ENCODE assay signal across 18 cellular contexts in genomic region chr22:38481162-38481870, GRCh38. TPM values are rescaled to one million over a fixed set of nuclear protein-coding genes. Genes with fewer than 3 reads are reported as not detected.
DNase-seq lines count a peak whose midpoint lies in the region; ATAC-seq and TF ChIP-seq lines count a peak whose summit lies in the region.
"Had no signal": no experiment of that assay in that cellular context is flagged by ENCODE, and none has a peak within 500 bp of the region (broad histone marks: within the 10 kb centered on the region; RNA-seq: fewer than 3 reads in every experiment).

No MANE protein-coding gene starts in this region.

- intact Hi-C loops in activated CD8-positive, alpha-beta T cell treated with anti-CD3 and anti-CD28 coated beads for 36 hours (cut with micrococcal nuclease): no loop called here

- no peaks in the 10 kb centered on the region for H3K27me3 Mint-ChIP-seq in activated CD8-positive, alpha-beta T cell treated with anti-CD3 and anti-CD28 coated beads for 36 hours
- no peaks in the 10 kb centered on the region for H3K27me3 Mint-ChIP-seq in activated CD8-positive, alpha-beta T cell treated with anti-CD3 and anti-CD28 coated beads, Interleukin-2, amount 10 ng/mL, durations not matched to agents 7 days and 5 days (ENCODE audit: low read depth)
- peaks cover 1% of the 10 kb centered on the region for H3K27me3 Mint-ChIP-seq in endothelial cell (ENCODE audit: unreplicated experiment)

- no peak for DNase-seq in activated CD8-positive, alpha-beta T cell treated with anti-CD3 and anti-CD28 coated beads for 36 hours
- DNase-seq in activated CD8-positive, alpha-beta T cell treated with anti-CD3 and anti-CD28 coated beads, Interleukin-2, amount 10 ng/mL, durations not matched to agents 7 days and 5 days: no peak
- peak; percentile 34 for DNase-seq in OCI-M1 (lab: John Stamatoyannopoulos, UW)
- DNase-seq in endothelial cell (ENCODE audit: low spot score): no peak
- no peak for DNase-seq in osteoblast (ENCODE audit: insufficient read length, low spot score, missing footprints)
- no peak for DNase-seq in Ammon's horn (ENCODE audit: low spot score)
- DNase-seq: ACHN; activated CD4-positive, CD25-positive, alpha-beta regulatory T cell; activated effector memory CD4-positive, alpha-beta T cell treated with anti-CD3 and anti-CD28 coated beads, Interleukin-2, amount 50 U/mL, for 16 hours; DMS 273 treated with DMSO at 0.1 percent for 48 hours; KBM-7; NCI-H1417 treated with DMSO at 0.1 percent for 48 hours; nucleus accumbens had no signal

- no peak for TF ChIP-seq CTCF in activated CD8-positive, alpha-beta T cell treated with anti-CD3 and anti-CD28 coated beads for 36 hours (IDR thresholded peaks at IDR 0.05)
- TF ChIP-seq CTCF in endothelial cell (IDR thresholded peaks at IDR 0.05; ENCODE audit: unreplicated experiment) (no peak), osteoblast (IDR thresholded peaks at IDR 0.05; ENCODE audit: extremely low read depth, low read depth, low read length) (no peak)

- H3K4me1 Mint-ChIP-seq in activated CD8-positive, alpha-beta T cell treated with anti-CD3 and anti-CD28 coated beads for 36 hours (ENCODE audit: low read depth): peaks cover 28% of the 10 kb centered on the region
- H3K4me1 Mint-ChIP-seq in activated CD8-positive, alpha-beta T cell treated with anti-CD3 and anti-CD28 coated beads, Interleukin-2, amount 10 ng/mL, durations not matched to agents 7 days and 5 days (ENCODE audit: low read depth): peaks cover 9% of the 10 kb centered on the region
- no peaks in the 10 kb centered on the region for H3K4me1 Mint-ChIP-seq in endothelial cell (ENCODE audit: unreplicated experiment)

- H4K20me1 ChIP-seq in osteoblast (ENCODE audit: insufficient read depth, low read length): peaks cover 13% of the 10 kb centered on the region

- H3K36me3 Mint-ChIP-seq in activated CD8-positive, alpha-beta T cell treated with anti-CD3 and anti-CD28 coated beads for 36 hours (ENCODE audit: low read depth): peaks cover 48% of the 10 kb centered on the region
- H3K36me3 Mint-ChIP-seq in activated CD8-positive, alpha-beta T cell treated with anti-CD3 and anti-CD28 coated beads, Interleukin-2, amount 10 ng/mL, durations not matched to agents 7 days and 5 days (ENCODE audit: low read depth): peaks cover 61% of the 10 kb centered on the region
- H3K36me3 Mint-ChIP-seq in endothelial cell (ENCODE audit: low read depth, unreplicated experiment): peaks cover 35% of the 10 kb centered on the region

- no peak overlapping the region for H3K4me2 ChIP-seq in osteoblast (ENCODE audit: insufficient read depth, low read length)

- H3K4me1 ChIP-seq in osteoblast (ENCODE audit: insufficient read depth, low read length): no peaks in the 10 kb centered on the region

- peak overlapping the region; percentile 21 for H3K27ac ChIP-seq in osteoblast (ENCODE audit: low read depth, low read length)
- H3K27ac ChIP-seq: epithelial cell of prostate had no signal

- H3K4me3 Mint-ChIP-seq in activated CD8-positive, alpha-beta T cell treated with anti-CD3 and anti-CD28 coated beads for 36 hours: no peak overlapping the region
- no peak overlapping the region for H3K4me3 Mint-ChIP-seq in activated CD8-positive, alpha-beta T cell treated with anti-CD3 and anti-CD28 coated beads, Interleukin-2, amount 10 ng/mL, durations not matched to agents 7 days and 5 days
- H3K4me3 Mint-ChIP-seq in endothelial cell (ENCODE audit: unreplicated experiment): no peak overlapping the region

- CTCF ChIA-PET in activated CD8-positive, alpha-beta T cell treated with anti-CD3 and anti-CD28 coated beads for 36 hours (lab: Charles Lee): interaction anchor here (0.9 to 1.3 kb wide), 2 partner anchors 17 to 19 kb away, joined by 3 read pairs; no protein-coding TSS in a partner anchor
- CTCF ChIA-PET in activated CD8-positive, alpha-beta T cell treated with anti-CD3 and anti-CD28 coated beads, Interleukin-2, amount 10 ng/mL, durations not matched to agents 7 days and 5 days (lab: Charles Lee): interaction anchor here (1.2 kb wide), 1 partner anchor 14 kb away, joined by 3 read pairs; no protein-coding TSS in a partner anchor

- peak overlapping the region; percentile 11 for H3K27ac Mint-ChIP-seq in activated CD8-positive, alpha-beta T cell treated with anti-CD3 and anti-CD28 coated beads for 36 hours
- H3K27ac Mint-ChIP-seq in activated CD8-positive, alpha-beta T cell treated with anti-CD3 and anti-CD28 coated beads, Interleukin-2, amount 10 ng/mL, durations not matched to agents 7 days and 5 days: no peak overlapping the region
- H3K27ac Mint-ChIP-seq in endothelial cell (ENCODE audit: unreplicated experiment): peak overlapping the region; percentile 26

- no peaks in the 10 kb centered on the region for H3K9me3 ChIP-seq in osteoblast (ENCODE audit: low read depth, low read length)
- H3K9me3 ChIP-seq: heart left ventricle had no signal

- ATAC-seq in activated CD8-positive, alpha-beta T cell treated with anti-CD3 and anti-CD28 coated beads for 36 hours: no peak
- no peak for ATAC-seq in activated CD8-positive, alpha-beta T cell treated with anti-CD3 and anti-CD28 coated beads, Interleukin-2, amount 10 ng/mL, durations not matched to agents 7 days and 5 days
- ATAC-seq in HG02981 (IDR thresholded peaks at IDR 0.05; ENCODE audit: unreplicated experiment): no peak
- ATAC-seq in HG03280 (IDR thresholded peaks at IDR 0.05; ENCODE audit: unreplicated experiment): no peak

- no peaks in the 10 kb centered on the region for H3K27me3 ChIP-seq in osteoblast (ENCODE audit: insufficient read depth, low read length)
- H3K27me3 ChIP-seq: heart left ventricle had no signal

- H3K4me3 ChIP-seq in osteoblast (ENCODE audit: insufficient read depth, low read length): no peak overlapping the region
- H3K4me3 ChIP-seq: heart left ventricle had no signal

- peaks cover 78% of the 10 kb centered on the region for H3K36me3 ChIP-seq in osteoblast (ENCODE audit: insufficient read depth, low read length)

- H2AFZ ChIP-seq in osteoblast (ENCODE audit: low read length): no peak overlapping the region

- no peaks in the 10 kb centered on the region for H3K9me3 Mint-ChIP-seq in activated CD8-positive, alpha-beta T cell treated with anti-CD3 and anti-CD28 coated beads for 36 hours
- no peaks in the 10 kb centered on the region for H3K9me3 Mint-ChIP-seq in activated CD8-positive, alpha-beta T cell treated with anti-CD3 and anti-CD28 coated beads, Interleukin-2, amount 10 ng/mL, durations not matched to agents 7 days and 5 days (ENCODE audit: insufficient read depth)
- H3K9me3 Mint-ChIP-seq in endothelial cell (ENCODE audit: unreplicated experiment): no peaks in the 10 kb centered on the region

- peaks cover 4% of the 10 kb centered on the region for H3K79me2 ChIP-seq in osteoblast (ENCODE audit: insufficient read depth, low read length)

- POLR2A ChIA-PET in activated CD8-positive, alpha-beta T cell treated with anti-CD3 and anti-CD28 coated beads for 36 hours (lab: Charles Lee): interaction anchor here (1.0 to 4.7 kb wide), 9 partner anchors 9 to 254 kb away, joined by 3 to 29 read pairs (median 5); partner anchors contain the start of gene KDELR3
- POLR2A ChIA-PET in activated CD8-positive, alpha-beta T cell treated with anti-CD3 and anti-CD28 coated beads, Interleukin-2, amount 10 ng/mL, durations not matched to agents 7 days and 5 days (lab: Charles Lee): interaction anchor here (0.7 to 1.6 kb wide), 7 partner anchors 9 to 430 kb away, joined by 3 to 5 read pairs (median 3); no protein-coding TSS in a partner anchor

RNA-seq across cellular contexts. Expression of gene KDELR3, which starts 13.4 kb away (rescaled TPM):
- 1 to 10 TPM; 1.7 to 2.1 TPM for total RNA-seq in activated CD8-positive, alpha-beta T cell treated with anti-CD3 and anti-CD28 coated beads for 36 hours
- 1 to 10 TPM in 1 of 2 experiments, under 1 TPM in 1; 0.99 to 1.0 TPM for total RNA-seq in activated CD8-positive, alpha-beta T cell treated with anti-CD3 and anti-CD28 coated beads, Interleukin-2, amount 10 ng/mL, durations not matched to agents 7 days and 5 days
- total RNA-seq in endothelial cell (ENCODE audit: unreplicated experiment): 3.7 TPM
- 142 and 161 TPM in 2 replicates for total RNA-seq in osteoblast

RNA-seq across cellular contexts. Expression of gene DDX17, which starts 24.8 kb away (rescaled TPM):
- 100 to 1,000 TPM; 320 to 334 TPM for total RNA-seq in activated CD8-positive, alpha-beta T cell treated with anti-CD3 and anti-CD28 coated beads for 36 hours
- total RNA-seq in activated CD8-positive, alpha-beta T cell treated with anti-CD3 and anti-CD28 coated beads, Interleukin-2, amount 10 ng/mL, durations not matched to agents 7 days and 5 days: 100 to 1,000 TPM; 443 to 445 TPM
- total RNA-seq in endothelial cell (ENCODE audit: unreplicated experiment) (492 TPM), osteoblast (434 and 496 TPM in 2 replicates)

RNA-seq across cellular contexts. Expression of gene KCNJ4, which starts 26.3 kb away (rescaled TPM):
- not detected for total RNA-seq in activated CD8-positive, alpha-beta T cell treated with anti-CD3 and anti-CD28 coated beads for 36 hours
- not detected for total RNA-seq in activated CD8-positive, alpha-beta T cell treated with anti-CD3 and anti-CD28 coated beads, Interleukin-2, amount 10 ng/mL, durations not matched to agents 7 days and 5 days
- 0.21 TPM for total RNA-seq in endothelial cell (ENCODE audit: unreplicated experiment)
- not detected in 2 replicates for total RNA-seq in osteoblast
- total RNA-seq: NCI-H460 had no signal

Comparison
In these comparisons a context has a peak if more than half of its experiments do, and no peak if none do; other contexts are left out.
1. RNA of gene KDELR3, which starts 13.4 kb away (total RNA-seq): 142 to 161 TPM in osteoblast; 3.7 TPM in endothelial cell (single experiment), 1.7 to 2.1 TPM in activated CD8-positive, alpha-beta T cell treated with anti-CD3 and anti-CD28 coated beads for 36 hours and 0.99 to 1.0 TPM in activated CD8-positive, alpha-beta T cell treated with anti-CD3 and anti-CD28 coated beads, Interleukin-2, amount 10 ng/mL, durations not matched to agents 7 days and 5 days; every median in the first group is over 10 times any median in the second.